Comparison of ENCODE assay signal across 3 cellular contexts in genomic region chr10:79892896-79893295, GRCh38. TPM values are rescaled to one million over a fixed set of nuclear protein-coding genes. Genes with fewer than 3 reads are reported as not detected.
"Had no signal": no experiment of that assay in that cellular context is flagged by ENCODE, and none has a peak within 500 bp of the region (broad histone marks: within the 10 kb centered on the region; RNA-seq: fewer than 3 reads in every experiment).

No MANE protein-coding gene starts in this region.

RNA-seq across cellular contexts. Expression of gene SFTPD, which starts 56.0 kb away (rescaled TPM):
- total RNA-seq: transverse colon, urinary bladder, vagina had no signal
